21 cellular contexts compared by ENCODE assay signal in genomic region chr2:149170156-149170555, GRCh38.
A peak's percentile ranks its signal among the peaks of the same experiment; 100 is the strongest.
DNase-seq lines count a peak whose midpoint lies in the region; TF ChIP-seq lines count a peak whose summit lies in the region.
"Had no signal": no experiment of that assay in that cellular context is flagged by ENCODE, and none has a peak within 500 bp of the region (broad histone marks: within the 10 kb centered on the region; RNA-seq: fewer than 3 reads in every experiment).

No MANE protein-coding gene starts in this region.

- H3K9me3 Mint-ChIP-seq in Calu3 (ENCODE audit: low read depth, unreplicated experiment), result peaks cover 2% of the 10 kb centered on the region
- peaks cover 13% of the 10 kb centered on the region for H3K9me3 Mint-ChIP-seq in activated T-cell treated with anti-CD3 and anti-CD28 coated beads, Interleukin-2, amount 50 U/mL, for 24 hours

- peak overlapping the region; percentile 66 for H2BK5ac ChIP-seq in trophoblast cell (ENCODE audit: low read depth, low read length, poor library complexity)

- H4K12ac ChIP-seq in trophoblast cell (ENCODE audit: low read depth, low read length), result no peak overlapping the region

- no peak for TF ChIP-seq CTCF in Calu3 (IDR thresholded peaks at IDR 0.05; ENCODE audit: unreplicated experiment)
- TF ChIP-seq CTCF in breast epithelium (IDR thresholded peaks at IDR 0.05), result no peak
- TF ChIP-seq CTCF in uterus (IDR thresholded peaks at IDR 0.05), result no peak

- H3K36me3 ChIP-seq in breast epithelium, result no peaks in the 10 kb centered on the region
- H3K36me3 ChIP-seq in trophoblast cell (ENCODE audit: control insufficient read depth in 1 of 2, insufficient read depth in 2 of 2, low read length in 2 of 2), result peaks cover 2 to 3% of the 10 kb centered on the region in 2 experiments
- no peaks in the 10 kb centered on the region for H3K36me3 ChIP-seq in uterus
- H3K36me3 ChIP-seq: HAP-1, heart left ventricle, Peyer's patch had no signal

- no peak overlapping the region for H3K18ac ChIP-seq in trophoblast cell (ENCODE audit: low read length)

- BruUV-seq in Calu3 (replicated peaks; lab: Mats Ljungman, UMichigan), result no TSS peak

- WGBS in trophoblast cell (ENCODE audit: extremely low coverage, insufficient coverage, insufficient read length), result no CpG with 5 or more reads among the region's 1 CpG

- CTCF ChIA-PET in Calu3 (lab: Charles Lee), result interaction anchor here (1.3 kb wide), 1 partner anchor 11 kb away, joined by 5 read pairs; no protein-coding TSS in a partner anchor

- peak overlapping the region; percentile 47 for H2BK120ac ChIP-seq in trophoblast cell (ENCODE audit: insufficient read depth, low read length, poor library complexity)

- no peak overlapping the region for H3K23ac ChIP-seq in trophoblast cell (ENCODE audit: low read length)

- H3K79me2 ChIP-seq in trophoblast cell (ENCODE audit: control insufficient read depth, insufficient read depth, low read length, poor library complexity), result peaks cover 2% of the 10 kb centered on the region

- H3K4me3 ChIP-seq in breast epithelium (no peak overlapping the region), trophoblast cell (ENCODE audit: low read depth, low read length) (no peak overlapping the region), uterus (no peak overlapping the region)
- H3K4me3 ChIP-seq: BLaER1 treated with 17β-estradiol and CSF1 and Interleukin-3, amounts not matched to agents 10 nM and 100 nM; HAP-1; heart left ventricle; Peyer's patch; SJSA1 had no signal

- H3K4me1 ChIP-seq in breast epithelium, result no peaks in the 10 kb centered on the region
- peaks cover 20 to 24% of the 10 kb centered on the region in 2 experiments for H3K4me1 ChIP-seq in trophoblast cell (ENCODE audit: control insufficient read depth in 1 of 2, insufficient read depth in 2 of 2, low read length in 2 of 2)
- H3K4me1 ChIP-seq in uterus, result no peaks in the 10 kb centered on the region
- H3K4me1 ChIP-seq: HAP-1, heart left ventricle, Peyer's patch had no signal

- H3K27me3 ChIP-seq in breast epithelium, result no peaks in the 10 kb centered on the region
- H3K27me3 ChIP-seq in trophoblast cell (ENCODE audit: insufficient read depth, low read length), result no peaks in the 10 kb centered on the region
- H3K27me3 ChIP-seq in uterus, result no peaks in the 10 kb centered on the region
- H3K27me3 ChIP-seq: heart left ventricle, Peyer's patch, SJSA1 had no signal

- H3K27ac ChIP-seq in breast epithelium, result peak overlapping the region; percentile 77
- peak overlapping the region; percentile 82 for H3K27ac ChIP-seq in trophoblast cell (ENCODE audit: low read depth, low read length)
- H3K27ac ChIP-seq in uterus, result no peak overlapping the region
- H3K27ac ChIP-seq: BLaER1 treated with 17β-estradiol and CSF1 and Interleukin-3, amounts not matched to agents 10 nM and 100 nM; heart left ventricle; KMS-11; SJSA1 had no signal

- no peaks in the 10 kb centered on the region for H3K9me3 ChIP-seq in breast epithelium
- H3K9me3 ChIP-seq in trophoblast cell (ENCODE audit: insufficient read depth, low read depth, low read length), result no peaks in the 10 kb centered on the region
- H3K9me3 ChIP-seq in uterus, result no peaks in the 10 kb centered on the region
- H3K9me3 ChIP-seq: HAP-1, heart left ventricle, Peyer's patch had no signal

- H2AK5ac ChIP-seq in trophoblast cell (ENCODE audit: low read length), result no peak overlapping the region

- no peak overlapping the region for H2AFZ ChIP-seq in trophoblast cell (ENCODE audit: insufficient read depth, low read length, poor library complexity)

- no peak overlapping the region for H2BK12ac ChIP-seq in trophoblast cell (ENCODE audit: low read length)

- peaks cover 46% of the 10 kb centered on the region for H3K4me1 Mint-ChIP-seq in Calu3 (ENCODE audit: low read depth, unreplicated experiment)
- peaks cover 33% of the 10 kb centered on the region for H3K4me1 Mint-ChIP-seq in activated T-cell treated with anti-CD3 and anti-CD28 coated beads, Interleukin-2, amount 50 U/mL, for 24 hours (ENCODE audit: low read depth)

- peaks cover 4% of the 10 kb centered on the region for H3K36me3 Mint-ChIP-seq in Calu3 (ENCODE audit: insufficient read depth, unreplicated experiment)
- H3K36me3 Mint-ChIP-seq in activated T-cell treated with anti-CD3 and anti-CD28 coated beads, Interleukin-2, amount 50 U/mL, for 24 hours (ENCODE audit: low read depth), result no peaks in the 10 kb centered on the region
- H3K36me3 Mint-ChIP-seq: activated naive CD4-positive, alpha-beta T cell treated with anti-CD3 and anti-CD28 coated beads, Interleukin-2, amount 10 ng/mL, durations not matched to agents 7 days and 5 days; stimulated activated effector memory CD8-positive, alpha-beta T cell treated with anti-CD3 and anti-CD28 coated beads, Interleukin-12 subunit alpha, Interleukin-12 subunit beta, amount 100 ng/mL, for 72 hours had no signal

- no peaks in the 10 kb centered on the region for H3K27me3 Mint-ChIP-seq in Calu3 (ENCODE audit: unreplicated experiment)
- peaks cover 31% of the 10 kb centered on the region for H3K27me3 Mint-ChIP-seq in activated T-cell treated with anti-CD3 and anti-CD28 coated beads, Interleukin-2, amount 50 U/mL, for 24 hours

- DNase-seq in Calu3 (no peak), NCI-H2171 (lab: John Stamatoyannopoulos, UW) (peak; percentile 78), breast epithelium (ENCODE audit: low spot score in 2 of 2) (no peak), trophoblast cell (no peak), NCI-H2029 (lab: John Stamatoyannopoulos, UW) (no peak), uterus (no peak)
- DNase-seq in activated T-cell treated with anti-CD3 and anti-CD28 coated beads, Interleukin-2, amount 50 U/mL, for 24 hours, result no peak
- no peak for DNase-seq in stimulated activated CD4-positive, alpha-beta T cell treated with anti-CD3 and anti-CD28 coated beads, Interleukin-1b, Interleukin-23, amount 100 ng/mL, for 48 hours
- DNase-seq: activated CD4-positive, alpha-beta T cell treated with anti-CD3 and anti-CD28 coated beads for 4 hours; activated naive CD4-positive, alpha-beta T cell treated with anti-CD3 and anti-CD28 coated beads, Interleukin-2, amount 10 ng/mL, durations not matched to agents 7 days and 5 days; heart left ventricle; left cardiac atrium; NCI-H187; stimulated activated CD4-positive, alpha-beta T cell treated with anti-CD3 and anti-CD28 coated beads, Interleukin-2, amount 100 ng/mL, for 48 hours had no signal

- intact Hi-C loops in Calu3 (cut with micrococcal nuclease; ENCODE audit: unreplicated experiment), result no loop called here
- intact Hi-C loops in breast epithelium (cut with DNase I; ENCODE audit: low total_unique reads), result no loop called here
- intact Hi-C loops in uterus (cut with DNase I; ENCODE audit: low total_unique reads), result no loop called here

- H3K4me2 ChIP-seq in trophoblast cell (ENCODE audit: low read length), result peak overlapping the region; percentile 13
- H3K4me2 ChIP-seq: BLaER1 treated with 17β-estradiol and CSF1 and Interleukin-3, amounts not matched to agents 10 nM and 100 nM; KMS-11 had no signal

- TF ChIP-seq POLR2A in breast epithelium (IDR thresholded peaks at IDR 0.05) (no peak), uterus (IDR thresholded peaks at IDR 0.05) (no peak)

- no peak overlapping the region for H3K9ac ChIP-seq in trophoblast cell (ENCODE audit: low read length)
- H3K9ac ChIP-seq: BLaER1 treated with 17β-estradiol and CSF1 and Interleukin-3, amounts not matched to agents 10 nM and 100 nM; KMS-11 had no signal

- H4K8ac ChIP-seq in trophoblast cell (ENCODE audit: low read depth, low read length), result no peak overlapping the region

- H3K79me1 ChIP-seq in trophoblast cell (ENCODE audit: low read length), result peaks cover 33% of the 10 kb centered on the region

- no peak overlapping the region for H4K91ac ChIP-seq in trophoblast cell (ENCODE audit: low read depth, low read length)

- H3K4ac ChIP-seq in trophoblast cell (ENCODE audit: low read depth, low read length), result no peak overlapping the region

- H3K4me3 Mint-ChIP-seq in Calu3 (ENCODE audit: low read depth, unreplicated experiment), result no peak overlapping the region
- no peak overlapping the region for H3K4me3 Mint-ChIP-seq in activated T-cell treated with anti-CD3 and anti-CD28 coated beads, Interleukin-2, amount 50 U/mL, for 24 hours
- H3K4me3 Mint-ChIP-seq: activated naive CD4-positive, alpha-beta T cell treated with anti-CD3 and anti-CD28 coated beads, Interleukin-2, amount 10 ng/mL, durations not matched to agents 7 days and 5 days; memory B cell; stimulated activated effector memory CD8-positive, alpha-beta T cell treated with anti-CD3 and anti-CD28 coated beads, Interleukin-12 subunit alpha, Interleukin-12 subunit beta, amount 100 ng/mL, for 72 hours had no signal

- peak overlapping the region; percentile 86 for H3K27ac Mint-ChIP-seq in Calu3 (ENCODE audit: unreplicated experiment)
- H3K27ac Mint-ChIP-seq in activated T-cell treated with anti-CD3 and anti-CD28 coated beads, Interleukin-2, amount 50 U/mL, for 24 hours, result no peak overlapping the region
- H3K27ac Mint-ChIP-seq: activated naive CD4-positive, alpha-beta T cell treated with anti-CD3 and anti-CD28 coated beads, Interleukin-2, amount 10 ng/mL, durations not matched to agents 7 days and 5 days; memory B cell; stimulated activated effector memory CD8-positive, alpha-beta T cell treated with anti-CD3 and anti-CD28 coated beads, Interleukin-12 subunit alpha, Interleukin-12 subunit beta, amount 100 ng/mL, for 72 hours had no signal

- no peak overlapping the region for H3K14ac ChIP-seq in trophoblast cell (ENCODE audit: low read length)

Comparison
In these comparisons a context has a peak if more than half of its experiments do, and no peak if none do; other contexts are left out.
1. H3K27ac ChIP-seq: peak in breast epithelium (2 of 2) and trophoblast cell (single experiment); none in uterus (0 of 2).